ENCODE assay signal across 9 cellular contexts in genomic region chr17:1830288-1830687, GRCh38. TPM values are rescaled to one million over a fixed set of nuclear protein-coding genes. Genes with fewer than 3 reads are reported as not detected.
DNase-seq lines count a peak whose midpoint lies in the region; ATAC-seq, FAIRE-seq and TF ChIP-seq lines count a peak whose summit lies in the region.
"Had no signal": no experiment of that assay in that cellular context is flagged by ENCODE, and none has a peak within 500 bp of the region (broad histone marks: within the 10 kb centered on the region; RNA-seq: fewer than 3 reads in every experiment).

No MANE protein-coding gene starts in this region.

- H3K4me3 Mint-ChIP-seq in activated CD4-positive, alpha-beta T cell treated with anti-CD3 and anti-CD28 coated beads for 36 hours, result peak overlapping the region; percentile 98
- H3K4me3 Mint-ChIP-seq in stimulated activated effector memory CD8-positive, alpha-beta T cell treated with anti-CD3 and anti-CD28 coated beads, Interleukin-12 subunit alpha, Interleukin-12 subunit beta, amount 100 ng/mL, for 72 hours, result peak overlapping the region; percentile 83

- H3K4me1 ChIP-seq in adrenal gland (replicated peaks in 1 of 2) (peaks cover 9 to 11% of the 10 kb centered on the region in 2 donors), keratinocyte (ENCODE audit: control insufficient read depth, extremely low read depth, insufficient read depth, low read length) (peaks cover 13% of the 10 kb centered on the region)

- H2AFZ ChIP-seq in keratinocyte (ENCODE audit: control insufficient read depth, low read length), result peak overlapping the region; percentile 86

- ATAC-seq in activated CD4-positive, alpha-beta T cell treated with anti-CD3 and anti-CD28 coated beads for 36 hours, result peak; percentile 10
- ATAC-seq in stimulated activated effector memory CD8-positive, alpha-beta T cell treated with anti-CD3 and anti-CD28 coated beads, Interleukin-12 subunit alpha, Interleukin-12 subunit beta, amount 100 ng/mL, for 72 hours, result peak; percentile 25
- ATAC-seq in HG03469 (IDR thresholded peaks at IDR 0.05; ENCODE audit: unreplicated experiment) (no peak), HG02571 (IDR thresholded peaks at IDR 0.05; ENCODE audit: unreplicated experiment) (no peak)

- H3K4me3 ChIP-seq in adrenal gland, result peak overlapping the region; percentile 62 to 87 (median 74)
- peak overlapping the region; percentile 87 to 100 (median 90) for H3K4me3 ChIP-seq in keratinocyte (ENCODE audit: control insufficient read depth in 2 of 3, extremely low read depth in 1 of 3, insufficient read depth in 2 of 3, low read depth in 1 of 3, low read length in 3 of 3)

- dilution Hi-C loops in keratinocyte (cut with MboI; ENCODE audit: extremely low pct_ligation_motif_present, low sequenced_read_pairs), result no loop called here

- H3K27ac ChIP-seq in adrenal gland (peak overlapping the region in 4 of 5 donors; percentile 54 to 91 (median 82)), keratinocyte (ENCODE audit: control insufficient read depth, insufficient read depth, low read length) (peak overlapping the region; percentile 68)

- no peaks in the 10 kb centered on the region for H3K9me3 ChIP-seq in adrenal gland (replicated peaks in 1 of 3)
- no peaks in the 10 kb centered on the region for H3K9me3 ChIP-seq in keratinocyte (ENCODE audit: control insufficient read depth, low read depth, low read length)

- peak overlapping the region; percentile 90 for H3K4me2 ChIP-seq in keratinocyte (ENCODE audit: control insufficient read depth, extremely low read depth, insufficient read depth, low read depth, low read length)

- H3K36me3 ChIP-seq in adrenal gland (replicated peaks in 1 of 2) (peaks cover 0 to 18% of the 10 kb centered on the region in 2 donors), keratinocyte (ENCODE audit: control insufficient read depth in 2 of 2, extremely low read depth in 1 of 2, insufficient read depth in 2 of 2, low read length in 2 of 2) (peaks cover 2 to 11% of the 10 kb centered on the region in 2 experiments)

- WGBS in adrenal gland, 4 donors, result 0 to 2% (median 1%) methylated on average over 11 of the region's 11 CpGs

- H3K27me3 ChIP-seq in adrenal gland (no peaks in the 10 kb centered on the region), keratinocyte (ENCODE audit: control insufficient read depth, extremely low read depth, insufficient read depth, low read length) (no peaks in the 10 kb centered on the region)

- H3K36me3 Mint-ChIP-seq in activated CD4-positive, alpha-beta T cell treated with anti-CD3 and anti-CD28 coated beads for 36 hours (ENCODE audit: low read depth), result peaks cover 42% of the 10 kb centered on the region
- peaks cover 61% of the 10 kb centered on the region for H3K36me3 Mint-ChIP-seq in stimulated activated effector memory CD8-positive, alpha-beta T cell treated with anti-CD3 and anti-CD28 coated beads, Interleukin-12 subunit alpha, Interleukin-12 subunit beta, amount 100 ng/mL, for 72 hours

- TF ChIP-seq CTCF in adrenal gland (IDR thresholded peaks at IDR 0.05) (no peak), keratinocyte (optimal IDR thresholded peaks at IDR 0.05 in 1 of 3, IDR thresholded peaks at IDR 0.05 in 1 of 3, conservative IDR thresholded peaks at IDR 0.05 in 1 of 3; ENCODE audit: extremely low read depth in 1 of 3, insufficient read depth in 2 of 3, low read length in 3 of 3) (no peak)

- H3K9me3 Mint-ChIP-seq in activated CD4-positive, alpha-beta T cell treated with anti-CD3 and anti-CD28 coated beads for 36 hours (ENCODE audit: low read depth), result no peaks in the 10 kb centered on the region
- H3K9me3 Mint-ChIP-seq in stimulated activated effector memory CD8-positive, alpha-beta T cell treated with anti-CD3 and anti-CD28 coated beads, Interleukin-12 subunit alpha, Interleukin-12 subunit beta, amount 100 ng/mL, for 72 hours, result no peaks in the 10 kb centered on the region

- H3K4me1 Mint-ChIP-seq in activated CD4-positive, alpha-beta T cell treated with anti-CD3 and anti-CD28 coated beads for 36 hours, result peaks cover 60% of the 10 kb centered on the region
- peaks cover 52% of the 10 kb centered on the region for H3K4me1 Mint-ChIP-seq in stimulated activated effector memory CD8-positive, alpha-beta T cell treated with anti-CD3 and anti-CD28 coated beads, Interleukin-12 subunit alpha, Interleukin-12 subunit beta, amount 100 ng/mL, for 72 hours

- DNase-seq in activated CD4-positive, alpha-beta T cell treated with anti-CD3 and anti-CD28 coated beads for 36 hours, result peak; percentile 33
- DNase-seq in activated CD4-positive, alpha-beta T cell treated with anti-CD3 and anti-CD28 coated beads for 1 hour, result no peak
- DNase-seq in NCI-H526 (lab: John Stamatoyannopoulos, UW) (peak; percentile 11 to 34), adrenal gland (no peak), keratinocyte (ENCODE audit: low read depth, low spot score) (no peak)
- peak in 1 of 2 donors; percentile 4 for DNase-seq in stimulated activated effector memory CD8-positive, alpha-beta T cell treated with anti-CD3 and anti-CD28 coated beads, Interleukin-12 subunit alpha, Interleukin-12 subunit beta, amount 100 ng/mL, for 72 hours (ENCODE audit: low spot score in 2 of 2)

- H4K20me1 ChIP-seq in keratinocyte (ENCODE audit: control insufficient read depth, extremely low read depth, insufficient read depth, low read length), result no peaks in the 10 kb centered on the region

- CTCF ChIA-PET in activated CD4-positive, alpha-beta T cell treated with anti-CD3 and anti-CD28 coated beads for 36 hours (lab: Charles Lee), result interaction anchor here (0.6 to 1.4 kb wide), 4 partner anchors 35 to 181 kb away, joined by 3 to 4 read pairs (median 3); no protein-coding TSS in a partner anchor

- no peaks in the 10 kb centered on the region for H3K9me1 ChIP-seq in keratinocyte (ENCODE audit: control insufficient read depth, extremely low read depth, insufficient read depth, low read length)

- H3K79me2 ChIP-seq in keratinocyte (ENCODE audit: control insufficient read depth, insufficient read depth, low read length), result peaks cover 53% of the 10 kb centered on the region

- peak; percentile 34 for FAIRE-seq in keratinocyte (lab: Jason Lieb, UNC)
- FAIRE-seq: endometrium had no signal

- no peak for TF ChIP-seq POLR2A in adrenal gland (IDR thresholded peaks at IDR 0.05)

- POLR2A ChIA-PET in activated CD4-positive, alpha-beta T cell treated with anti-CD3 and anti-CD28 coated beads for 36 hours (lab: Charles Lee), result interaction anchor here (0.5 to 1.2 kb wide), 3 partner anchors 10 to 113 kb away, joined by 4 to 12 read pairs (median 4); no protein-coding TSS in a partner anchor

- H3K27me3 Mint-ChIP-seq in activated CD4-positive, alpha-beta T cell treated with anti-CD3 and anti-CD28 coated beads for 36 hours, result no peaks in the 10 kb centered on the region

- H3K27ac Mint-ChIP-seq in activated CD4-positive, alpha-beta T cell treated with anti-CD3 and anti-CD28 coated beads for 36 hours, result peak overlapping the region; percentile 93
- H3K27ac Mint-ChIP-seq in stimulated activated effector memory CD8-positive, alpha-beta T cell treated with anti-CD3 and anti-CD28 coated beads, Interleukin-12 subunit alpha, Interleukin-12 subunit beta, amount 100 ng/mL, for 72 hours, result peak overlapping the region; percentile 60

- peak overlapping the region; percentile 74 for H3K9ac ChIP-seq in keratinocyte (ENCODE audit: control insufficient read depth, extremely low read depth, insufficient read depth, low read length)

- intact Hi-C loops in activated CD4-positive, alpha-beta T cell treated with anti-CD3 and anti-CD28 coated beads for 36 hours (cut with DNase I, micrococcal nuclease), result loop anchor here in 1 of 2 experiments (1.0 to 10.0 kb wide), 8 partner anchors 268 to 1895 kb away; partner anchors contain the start of genes CRK, HASPIN, INPP5K and MNT
- intact Hi-C loops in adrenal gland (cut with DNase I), result no loop called here

RNA-seq across cellular contexts. Expression of gene RPA1, which starts 0.5 kb away (rescaled TPM):
- 100 to 1,000 TPM; 134 to 191 TPM for total RNA-seq in activated CD4-positive, alpha-beta T cell treated with anti-CD3 and anti-CD28 coated beads for 36 hours
- total RNA-seq in adrenal gland, result 100 to 1,000 TPM in 1 of 8 donors, 10 to 100 TPM in 7; 20.2 to 109 (median 50.3) TPM
- polyA plus RNA-seq in adrenal gland (10 to 100 TPM; 12.9 to 32.8 (median 14.8) TPM), keratinocyte (70.5 to 79.7 TPM (median 74.9 TPM) in 3 replicates)
- 106 TPM for polyA plus RNA-seq in keratinocyte (2011; ENCODE audit: low read depth)
- 58.5 and 69.8 TPM in 2 replicates for polyA plus RNA-seq in keratinocyte (2011; cell fraction: cytosol; rRNA removed)
- 81.6 and 93.6 TPM in 2 replicates for polyA plus RNA-seq in keratinocyte (2011; cell fraction: nucleus; rRNA removed)
- 38.9 and 51.3 TPM in 2 replicates for polyA plus RNA-seq in keratinocyte (2012; ENCODE audit: low replicate concordance)
- 29.1 to 98.7 TPM (median 89.5 TPM) in 3 replicates for polyA minus RNA-seq in keratinocyte
- 31.5 TPM for polyA minus RNA-seq in keratinocyte (2011; cell fraction: cytosol; rRNA and poly(A)+ RNA removed)
- polyA minus RNA-seq in keratinocyte (2011; cell fraction: nucleus; rRNA and poly(A)+ RNA removed), result 19.7 and 33.0 TPM in 2 replicates

RNA-seq across cellular contexts. Expression of gene SMYD4, which starts 0.6 kb away (rescaled TPM):
- total RNA-seq in activated CD4-positive, alpha-beta T cell treated with anti-CD3 and anti-CD28 coated beads for 36 hours, result 10 to 100 TPM; 19.7 to 19.8 TPM
- 10 to 100 TPM; 10.2 to 20.2 (median 16.3) TPM for total RNA-seq in adrenal gland
- polyA plus RNA-seq in adrenal gland (10 to 100 TPM in 1 of 3 donors, 1 to 10 TPM in 2; 5.1 to 17.9 (median 8.4) TPM), keratinocyte (5.6 to 6.3 TPM (median 5.8 TPM) in 3 replicates)
- polyA plus RNA-seq in keratinocyte (2011; ENCODE audit: low read depth), result 3.0 TPM
- 2.6 and 2.9 TPM in 2 replicates for polyA plus RNA-seq in keratinocyte (2011; cell fraction: cytosol; rRNA removed)
- 12.9 and 15.0 TPM in 2 replicates for polyA plus RNA-seq in keratinocyte (2011; cell fraction: nucleus; rRNA removed)
- polyA plus RNA-seq in keratinocyte (2012; ENCODE audit: low replicate concordance), result 4.0 and 5.3 TPM in 2 replicates
- polyA minus RNA-seq in keratinocyte, result 9.7 to 12.1 TPM (median 11.0 TPM) in 3 replicates
- 4.0 TPM for polyA minus RNA-seq in keratinocyte (2011; cell fraction: cytosol; rRNA and poly(A)+ RNA removed)
- polyA minus RNA-seq in keratinocyte (2011; cell fraction: nucleus; rRNA and poly(A)+ RNA removed), result 8.7 and 15.7 TPM in 2 replicates

Comparison
In these comparisons a context has a peak if more than half of its experiments do, and no peak if none do; other contexts are left out.
1. DNase-seq: peak in activated CD4-positive, alpha-beta T cell treated with anti-CD3 and anti-CD28 coated beads for 36 hours (single experiment) and NCI-H526 (2 of 2); none in activated CD4-positive, alpha-beta T cell treated with anti-CD3 and anti-CD28 coated beads for 1 hour (single experiment), adrenal gland (0 of 7) and keratinocyte (single experiment).
2. ATAC-seq: peak in activated CD4-positive, alpha-beta T cell treated with anti-CD3 and anti-CD28 coated beads for 36 hours (single experiment) and stimulated activated effector memory CD8-positive, alpha-beta T cell treated with anti-CD3 and anti-CD28 coated beads, Interleukin-12 subunit alpha, Interleukin-12 subunit beta, amount 100 ng/mL, for 72 hours (single experiment); none in HG03469 (single experiment) and HG02571 (single experiment).